ENCODE assay signal across 25 cellular contexts in genomic region chr9:93187574-93187973, GRCh38. TPM values are rescaled to one million over a fixed set of nuclear protein-coding genes. Genes with fewer than 3 reads are reported as not detected.
DNase-seq lines count a peak whose midpoint lies in the region; ATAC-seq and TF ChIP-seq lines count a peak whose summit lies in the region.
"Had no signal": no experiment of that assay in that cellular context is flagged by ENCODE, and none has a peak within 500 bp of the region (broad histone marks: within the 10 kb centered on the region; RNA-seq: fewer than 3 reads in every experiment).

No MANE protein-coding gene starts in this region.

- DNase-seq in glutamatergic neuron (peak; percentile 18), sigmoid colon (no peak), AG20443 (ENCODE audit: low spot score) (no peak), Ammon's horn (ENCODE audit: low spot score) (no peak), foreskin melanocyte (no peak)
- DNase-seq: activated CD4-positive, CD25-positive, alpha-beta regulatory T cell treated with anti-CD3 and anti-CD28 coated beads, Interleukin-2, amount 50 U/mL, for 72 hours; activated CD8-positive, alpha-beta T cell treated with anti-CD3 and anti-CD28 coated beads, Interleukin-2, amount 10 ng/mL, durations not matched to agents 7 days and 5 days; mesendoderm; natural killer cell; NCI-H1694; NCI-H526 treated with DMSO at 0.1 percent for 48 hours had no signal

- no peak for TF ChIP-seq EP300 in sigmoid colon (IDR thresholded peaks at IDR 0.05)

- peaks cover 16% of the 10 kb centered on the region for H3K9me3 Mint-ChIP-seq in glutamatergic neuron (ENCODE audit: unreplicated experiment)
- H3K9me3 Mint-ChIP-seq: dendritic cell treated with granulocyte-macrophage colony-stimulating factor and Interleukin-4, amounts not matched to agents 40 ng/mL and 50 ng/mL, for 4 days; natural killer cell; stimulated activated effector memory CD8-positive, alpha-beta T cell treated with anti-CD3 and anti-CD28 coated beads, Interleukin-12 subunit alpha, Interleukin-12 subunit beta, amount 100 ng/mL, for 72 hours had no signal

- H3K27me3 Mint-ChIP-seq in glutamatergic neuron (ENCODE audit: unreplicated experiment) = peaks cover 17% of the 10 kb centered on the region

- H3K27me3 ChIP-seq in muscle layer of duodenum (ENCODE audit: low read depth, low read length) (peaks cover 4% of the 10 kb centered on the region), sigmoid colon (peaks cover 0 to 6% (median 0%) of the 10 kb centered on the region in 3 donors)
- H3K27me3 ChIP-seq: vagina had no signal

- no peaks in the 10 kb centered on the region for H3K36me3 Mint-ChIP-seq in glutamatergic neuron (ENCODE audit: unreplicated experiment)
- H3K36me3 Mint-ChIP-seq: natural killer cell; stimulated activated effector memory CD8-positive, alpha-beta T cell treated with anti-CD3 and anti-CD28 coated beads, Interleukin-12 subunit alpha, Interleukin-12 subunit beta, amount 100 ng/mL, for 72 hours had no signal

- peaks cover 35% of the 10 kb centered on the region for H3K4me1 Mint-ChIP-seq in glutamatergic neuron (ENCODE audit: low read depth, unreplicated experiment)
- H3K4me1 Mint-ChIP-seq: natural killer cell had no signal

- H3K4me3 ChIP-seq in muscle layer of duodenum (ENCODE audit: low read depth in 1 of 2, low read length in 2 of 2) (peak overlapping the region; percentile 34 to 60), sigmoid colon (peak overlapping the region in 3 of 4 donors; percentile 54 to 87 (median 66))
- H3K4me3 ChIP-seq: GM12878, HAP-1, smooth muscle cell, vagina had no signal

- peak overlapping the region; percentile 92 for H3K4me3 Mint-ChIP-seq in glutamatergic neuron (ENCODE audit: unreplicated experiment)
- H3K4me3 Mint-ChIP-seq: activated CD8-positive, alpha-beta T cell treated with anti-CD3 and anti-CD28 coated beads, Interleukin-2, amount 10 ng/mL, durations not matched to agents 7 days and 5 days; dendritic cell treated with granulocyte-macrophage colony-stimulating factor and Interleukin-4, amounts not matched to agents 40 ng/mL and 50 ng/mL, for 4 days; natural killer cell; stimulated activated effector memory CD8-positive, alpha-beta T cell treated with anti-CD3 and anti-CD28 coated beads, Interleukin-12 subunit alpha, Interleukin-12 subunit beta, amount 100 ng/mL, for 72 hours had no signal

- no peak for TF ChIP-seq POLR2A in sigmoid colon (IDR thresholded peaks at IDR 0.05)

- no peak for ATAC-seq in SK-N-SH treated with all-trans-retinoic acid at 6 μM for 48 hours
- ATAC-seq: activated CD8-positive, alpha-beta T cell treated with anti-CD3 and anti-CD28 coated beads, Interleukin-2, amount 10 ng/mL, durations not matched to agents 7 days and 5 days; GM12878; natural killer cell; Panc1; stimulated activated effector memory CD8-positive, alpha-beta T cell treated with anti-CD3 and anti-CD28 coated beads, Interleukin-12 subunit alpha, Interleukin-12 subunit beta, amount 100 ng/mL, for 72 hours had no signal

- intact Hi-C loops in sigmoid colon (cut with DNase I) = loop anchor here (10.0 kb wide), 1 partner anchor 267 kb away; the partner anchor contains the start of genes FAM120A and FAM120AOS

- no peaks in the 10 kb centered on the region for H3K36me3 ChIP-seq in muscle layer of duodenum (ENCODE audit: control insufficient read depth in 1 of 2, insufficient read depth in 2 of 2, low read length in 2 of 2)
- no peaks in the 10 kb centered on the region for H3K36me3 ChIP-seq in sigmoid colon
- H3K36me3 ChIP-seq: vagina had no signal

- H3K4me1 ChIP-seq in muscle layer of duodenum (ENCODE audit: control insufficient read depth in 1 of 2, insufficient read depth in 2 of 2, low read length in 2 of 2) (peaks cover 15 to 30% of the 10 kb centered on the region in 2 donors), sigmoid colon (peaks cover 4 to 74% (median 69%) of the 10 kb centered on the region in 4 donors)

- WGBS in sigmoid colon, 2 donors = 23 to 69% methylated on average over 5 of the region's 5 CpGs

- H3K27ac ChIP-seq in VCaP = peak overlapping the region; percentile 90
- peak overlapping the region; percentile 49 for H3K27ac ChIP-seq in muscle layer of duodenum (ENCODE audit: low read length)
- peak overlapping the region; percentile 81 to 89 (median 84) for H3K27ac ChIP-seq in sigmoid colon
- H3K27ac ChIP-seq: C4-2B, vagina had no signal

- TF ChIP-seq CTCF in VCaP (conservative IDR thresholded peaks at IDR 0.05) (no peak), glutamatergic neuron (IDR thresholded peaks at IDR 0.05; ENCODE audit: partially characterized antibody, unreplicated experiment) (no peak), sigmoid colon (IDR thresholded peaks at IDR 0.05) (no peak)

- peak overlapping the region; percentile 93 for H3K27ac Mint-ChIP-seq in glutamatergic neuron (ENCODE audit: unreplicated experiment)
- H3K27ac Mint-ChIP-seq: activated CD8-positive, alpha-beta T cell treated with anti-CD3 and anti-CD28 coated beads, Interleukin-2, amount 10 ng/mL, durations not matched to agents 7 days and 5 days; dendritic cell treated with granulocyte-macrophage colony-stimulating factor and Interleukin-4, amounts not matched to agents 40 ng/mL and 50 ng/mL, for 4 days; natural killer cell; stimulated activated effector memory CD8-positive, alpha-beta T cell treated with anti-CD3 and anti-CD28 coated beads, Interleukin-12 subunit alpha, Interleukin-12 subunit beta, amount 100 ng/mL, for 72 hours had no signal

- H3K9me3 ChIP-seq in muscle layer of duodenum (ENCODE audit: control insufficient read depth in 1 of 2, low read length in 2 of 2) (no peaks in the 10 kb centered on the region), sigmoid colon (no peaks in the 10 kb centered on the region)
- H3K9me3 ChIP-seq: HAP-1, vagina had no signal

TF ChIP-seq in SK-N-SH treated with all-trans-retinoic acid at 6 μM for 48 hours, 23 proteins besides CTCF, POLR2A, EP300 and RAD21 (continues in another document):
- TF ChIP-seq RARB (CRISPR knock-in tag; IDR thresholded peaks at IDR 0.05) (no peak), BACH2 (CRISPR knock-in tag; IDR thresholded peaks at IDR 0.05; ENCODE audit: borderline replicate concordance) (no peak), ISL1 (CRISPR knock-in tag; IDR thresholded peaks at IDR 0.05) (no peak), CREB5 (CRISPR knock-in tag; IDR thresholded peaks at IDR 0.05; ENCODE audit: low read depth) (no peak), CSDC2 (CRISPR knock-in tag; IDR thresholded peaks at IDR 0.05) (no peak), ZNF565 (CRISPR knock-in tag; conservative IDR thresholded peaks at IDR 0.05; ENCODE audit: low read depth) (no peak), ZFP3 (CRISPR knock-in tag; IDR thresholded peaks at IDR 0.05) (no peak), CSRNP3 (CRISPR knock-in tag; IDR thresholded peaks at IDR 0.05) (no peak), TOX (CRISPR knock-in tag; IDR thresholded peaks at IDR 0.05; ENCODE audit: borderline replicate concordance) (no peak), ARNTL (CRISPR knock-in tag; IDR thresholded peaks at IDR 0.05; ENCODE audit: borderline replicate concordance, low read depth) (no peak), GLIS3 (CRISPR knock-in tag; IDR thresholded peaks at IDR 0.05) (no peak), PATZ1 (CRISPR knock-in tag; IDR thresholded peaks at IDR 0.05; ENCODE audit: borderline replicate concordance) (no peak), SNAI2 (CRISPR knock-in tag; IDR thresholded peaks at IDR 0.05) (no peak), TCF4 (CRISPR knock-in tag; IDR thresholded peaks at IDR 0.05; ENCODE audit: borderline replicate concordance) (no peak), ZC3H10 (CRISPR knock-in tag; IDR thresholded peaks at IDR 0.05) (no peak)

RNA-seq across cellular contexts. Expression of gene WNK2, which starts 3.6 kb away (rescaled TPM):
- total RNA-seq in glutamatergic neuron (ENCODE audit: unreplicated experiment) (336 TPM), sigmoid colon (10 to 100 TPM; 16.0 to 95.8 (median 29.0) TPM)
- polyA plus RNA-seq in sigmoid colon = 10 to 100 TPM; 12.6 to 80.1 (median 19.0) TPM
- total RNA-seq: activated CD8-positive, alpha-beta T cell treated with anti-CD3 and anti-CD28 coated beads, Interleukin-2, amount 10 ng/mL, durations not matched to agents 7 days and 5 days; endothelial cell of umbilical vein; LHCN-M2; pulmonary artery endothelial cell had no signal
- polyA plus RNA-seq: endothelial cell of umbilical vein, GM12878 had no signal

RNA-seq across cellular contexts. Expression of gene NINJ1, which starts 53.5 kb away (rescaled TPM):
- total RNA-seq in glutamatergic neuron (ENCODE audit: unreplicated experiment) = 29.4 TPM
- total RNA-seq in sigmoid colon = 100 to 1,000 TPM in 1 of 4 donors, 10 to 100 TPM in 3; 56.5 to 116 (median 69.6) TPM
- polyA plus RNA-seq in sigmoid colon = 10 to 100 TPM; 28.9 to 58.7 (median 53.5) TPM
